In the genomic region with DNA sequence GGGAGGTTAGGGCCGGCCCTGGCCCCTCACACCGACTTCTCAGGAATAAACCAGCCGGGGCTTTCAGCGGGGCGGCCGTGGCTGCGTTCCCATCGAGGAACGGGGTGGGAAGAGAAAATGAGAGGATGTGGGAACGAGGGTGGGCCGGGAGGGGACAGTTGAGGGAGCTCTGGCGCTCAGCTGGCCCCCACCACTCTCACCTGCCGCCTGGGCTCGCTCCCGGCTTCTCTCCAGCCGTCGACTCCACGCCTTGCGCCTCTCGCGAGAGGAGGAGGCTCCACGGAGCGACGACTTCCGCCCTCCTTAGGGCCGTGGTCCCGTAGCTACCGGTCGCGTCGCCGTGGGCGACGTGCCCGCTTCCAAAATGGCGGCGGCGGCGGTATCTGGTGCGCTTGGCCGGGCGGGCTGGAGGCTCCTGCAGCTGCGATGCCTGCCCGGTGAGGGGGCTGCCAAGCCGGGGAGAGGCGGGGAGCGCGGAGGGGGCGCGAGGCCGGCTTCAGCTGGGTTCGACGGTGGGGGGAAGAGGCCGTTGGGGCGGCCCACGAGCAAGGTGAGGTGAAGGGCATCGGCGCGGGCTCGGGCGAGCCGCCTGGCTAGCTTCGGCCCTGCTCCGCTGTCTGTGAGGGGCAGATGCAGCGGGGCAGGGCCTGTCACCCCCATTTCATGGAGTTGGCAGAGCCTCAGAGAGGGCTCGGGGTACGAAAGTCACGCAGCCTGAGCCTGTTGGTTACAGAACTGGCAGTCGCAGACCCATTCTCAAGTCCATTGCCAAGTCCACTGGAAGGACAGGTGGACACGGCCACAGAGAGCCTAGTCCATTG, we compare ENCODE assay signal across 8 cellular contexts. TPM values are rescaled to one million over a fixed set of nuclear protein-coding genes. Genes with fewer than 3 reads are reported as not detected.
DNase-seq lines count a peak whose midpoint lies in the region; ATAC-seq and TF ChIP-seq lines count a peak whose summit lies in the region.

A gene (minus strand): TSS at position 244 of the 821 bp plus-strand sequence. CDS start 6,457 bp downstream, outside the sequence.
A gene with protein sequence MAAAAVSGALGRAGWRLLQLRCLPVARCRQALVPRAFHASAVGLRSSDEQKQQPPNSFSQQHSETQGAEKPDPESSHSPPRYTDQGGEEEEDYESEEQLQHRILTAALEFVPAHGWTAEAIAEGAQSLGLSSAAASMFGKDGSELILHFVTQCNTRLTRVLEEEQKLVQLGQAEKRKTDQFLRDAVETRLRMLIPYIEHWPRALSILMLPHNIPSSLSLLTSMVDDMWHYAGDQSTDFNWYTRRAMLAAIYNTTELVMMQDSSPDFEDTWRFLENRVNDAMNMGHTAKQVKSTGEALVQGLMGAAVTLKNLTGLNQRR (plus strand): TSS at position 338 of the 821 bp plus-strand sequence. CDS start 27 bp downstream, at position 365.

- H4K20me1 ChIP-seq in KMS-11 (ENCODE audit: insufficient read depth): no peaks in the 10 kb centered on the region

- TF ChIP-seq CTCF in KMS-11 (conservative IDR thresholded peaks at IDR 0.05; ENCODE audit: low read depth, low read length): no peak
- TF ChIP-seq CTCF in Peyer's patch (IDR thresholded peaks at IDR 0.05): no peak
- peak in 1 of 3 experiments; percentile 23 for TF ChIP-seq CTCF in esophagus muscularis mucosa (IDR thresholded peaks at IDR 0.05)

- intact Hi-C loops in esophagus muscularis mucosa (cut with DNase I): no loop called here

- H3K4me2 ChIP-seq in KMS-11: peak within 1 kb of the TSS; percentile 78

- H3K27ac ChIP-seq in KMS-11 (peak within 1 kb of the TSS; percentile 70), Peyer's patch (peak within 1 kb of the TSS; percentile 75 to 88 (median 84)), esophagus muscularis mucosa (replicated peaks in 1 of 4) (peak within 1 kb of the TSS; percentile 91 to 96 (median 93))

- no peaks in the 10 kb centered on the region for H3K36me3 ChIP-seq in KMS-11 (ENCODE audit: insufficient read depth)
- peaks cover 0 to 18% (median 0%) of the 10 kb centered on the region in 3 donors for H3K36me3 ChIP-seq in Peyer's patch
- H3K36me3 ChIP-seq in esophagus muscularis mucosa: peaks cover 9 to 17% (median 14%) of the 10 kb centered on the region in 4 donors

- TF ChIP-seq POLR2A in Peyer's patch (IDR thresholded peaks at IDR 0.05) (peak; percentile 88 to 91), esophagus muscularis mucosa (IDR thresholded peaks at IDR 0.05; ENCODE audit: low read depth) (peak; percentile 89)

- peak within 1 kb of the TSS; percentile 86 for H2AFZ ChIP-seq in KMS-11 (ENCODE audit: low read depth)

- peak; percentile 98 for ATAC-seq in GM21737 (IDR thresholded peaks at IDR 0.05; ENCODE audit: unreplicated experiment)

- H3K79me2 ChIP-seq in KMS-11 (ENCODE audit: insufficient read depth, low read depth): peaks cover 48% of the 10 kb centered on the region

- H3K9ac ChIP-seq in KMS-11: peak within 1 kb of the TSS; percentile 97

- H3K4me3 ChIP-seq in KMS-11 (IDR thresholded peaks at IDR 0.05; ENCODE audit: insufficient read depth, low read depth, low read length) (peak within 1 kb of the TSS; percentile 54), Peyer's patch (peak within 1 kb of the TSS; percentile 60 to 93 (median 82)), esophagus muscularis mucosa (peak within 1 kb of the TSS; percentile 85 to 96 (median 91))

- no peaks in the 10 kb centered on the region for H3K27me3 ChIP-seq in KMS-11 (ENCODE audit: insufficient read depth, low read depth)
- H3K27me3 ChIP-seq in Peyer's patch: no peaks in the 10 kb centered on the region
- no peaks in the 10 kb centered on the region for H3K27me3 ChIP-seq in esophagus muscularis mucosa

- H3K4me1 ChIP-seq in KMS-11 (ENCODE audit: low read depth, poor library complexity, severe bottlenecking) (peaks cover 19% of the 10 kb centered on the region), Peyer's patch (peaks cover 0 to 25% (median 6%) of the 10 kb centered on the region in 4 donors), esophagus muscularis mucosa (peaks cover 29 to 46% (median 40%) of the 10 kb centered on the region in 4 donors)

- DNase-seq in DMS79 (lab: John Stamatoyannopoulos, UW) (peak; percentile 57), Peyer's patch (peak; percentile 93 to 98 (median 95)), esophagus muscularis mucosa (ENCODE audit: extremely low spot score) (peak; percentile 97), myocyte (ENCODE audit: low read depth) (peak; percentile 97)
- DNase-seq in activated T-cell treated with anti-CD3 and anti-CD28 coated beads, Interleukin-2, amount 50 U/mL, for 48 hours: peak; percentile 93 to 94
- peak; percentile 83 to 91 for DNase-seq in stimulated activated CD8-positive, alpha-beta memory T cell treated with anti-CD3 and anti-CD28 coated beads, Interleukin-7, amount 100 ng/mL, for 4 hours (ENCODE audit: low read depth in 2 of 2)

- 3% methylated on average over 4 of the region's 70 CpGs for WGBS in esophagus muscularis mucosa

- no peaks in the 10 kb centered on the region for H3K9me3 ChIP-seq in Peyer's patch
- no peaks in the 10 kb centered on the region for H3K9me3 ChIP-seq in esophagus muscularis mucosa

- no peak for TF ChIP-seq EP300 in esophagus muscularis mucosa (IDR thresholded peaks at IDR 0.05)

RNA-seq across cellular contexts. Expression of the first gene that starts in this region (rescaled TPM):
- total RNA-seq in Peyer's patch (10 to 100 TPM; 37.7 to 65.5 (median 46.2) TPM), esophagus muscularis mucosa (10 to 100 TPM; 24.0 to 27.0 (median 26.0) TPM), myocyte (74.6 and 78.8 TPM in 2 replicates)
- 65.8 TPM for polyA plus RNA-seq in myocyte (2012)

RNA-seq across cellular contexts. Expression of the second gene that starts in this region (rescaled TPM):
- total RNA-seq in Peyer's patch (100 to 1,000 TPM in 3 of 4 donors, 10 to 100 TPM in 1; 87.5 to 154 (median 122) TPM), esophagus muscularis mucosa (100 to 1,000 TPM in 2 of 4 donors, 10 to 100 TPM in 2; 77.2 to 115 (median 93.3) TPM), myocyte (91.8 and 115 TPM in 2 replicates)
- polyA plus RNA-seq in myocyte (2012): 51.2 TPM

Comparison
In these comparisons a context has a peak if more than half of its experiments do, and no peak if none do; other contexts are left out.
1. Peak in every context shown above with its lines: DNase-seq, ATAC-seq, H3K4me3 ChIP-seq and H3K27ac ChIP-seq.